ENCODE assay signal across 8 cellular contexts in the genomic region with DNA sequence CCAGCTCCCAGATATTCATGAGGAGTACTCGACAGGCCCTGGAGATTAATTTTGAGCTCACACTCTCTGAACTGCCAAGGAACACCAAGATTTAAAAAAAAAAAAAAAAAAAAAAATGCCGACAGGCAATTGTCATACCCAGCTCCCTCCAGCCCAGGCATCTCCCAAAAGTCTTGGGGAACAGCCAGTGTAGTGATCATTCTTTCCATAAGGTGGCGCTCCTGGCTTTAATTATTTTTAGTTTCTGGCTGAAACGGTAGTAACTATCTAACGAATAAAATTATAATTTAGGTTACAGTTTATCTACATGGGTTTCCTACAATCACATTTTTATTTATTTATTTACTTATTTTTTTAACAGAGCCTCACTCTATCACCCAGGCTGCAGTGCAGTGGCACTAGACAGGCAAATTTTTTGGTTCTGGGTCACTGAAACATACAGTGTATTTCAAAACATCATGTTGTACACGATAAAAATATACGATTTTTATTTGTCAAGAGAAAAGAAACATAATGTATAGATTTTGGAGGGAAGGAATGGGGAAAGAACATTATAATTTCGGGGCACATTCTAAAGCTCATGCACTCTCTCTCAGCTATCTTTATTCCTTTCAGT.
DNase-seq lines count a peak whose midpoint lies in the region; ATAC-seq, FAIRE-seq and TF ChIP-seq lines count a peak whose summit lies in the region.

No MANE protein-coding gene starts in this region.

- H3K4me3 ChIP-seq in GM12864 (ENCODE audit: low read depth, low read length) (no peak overlapping the region), astrocyte (ENCODE audit: insufficient read depth, low read depth, low read length) (no peak overlapping the region)

- ATAC-seq in GM21423 (IDR thresholded peaks at IDR 0.05; ENCODE audit: unreplicated experiment), result no peak

- no peaks in the 10 kb centered on the region for H3K36me3 ChIP-seq in astrocyte (ENCODE audit: insufficient read depth, low read length)

- H3K4me2 ChIP-seq in astrocyte (ENCODE audit: low read length), result no peak overlapping the region

- no peak for FAIRE-seq in astrocyte (lab: Jason Lieb, UNC)

- H3K4me1 Mint-ChIP-seq in astrocyte (ENCODE audit: low read depth, unreplicated experiment), result peaks cover 3% of the 10 kb centered on the region

- H3K4me3 Mint-ChIP-seq in astrocyte (ENCODE audit: unreplicated experiment), result no peak overlapping the region

- no peak overlapping the region for H3K27ac ChIP-seq in astrocyte (ENCODE audit: low read depth, low read length)

- peak; percentile 84 for DNase-seq in AG08395 (ENCODE audit: low spot score)
- DNase-seq in GM12864 (ENCODE audit: low read depth), result no peak
- DNase-seq in NCI-H2196 (lab: John Stamatoyannopoulos, UW; ENCODE audit: unreplicated experiment), result peak; percentile 13
- peak; percentile 29 for DNase-seq in astrocyte (ENCODE audit: low read depth)
- DNase-seq in hippocampal formation (lab: John Stamatoyannopoulos, UW), result peak; percentile 10 to 34
- DNase-seq in stimulated activated CD8-positive, alpha-beta memory T cell treated with anti-CD3 and anti-CD28 coated beads, Interleukin-4, amount 100 ng/mL, for 48 hours, result peak; percentile 59
- no peak for DNase-seq in effector CD8-positive, alpha-beta T cell (lab: John Stamatoyannopoulos, UW)

- H2AFZ ChIP-seq in astrocyte (ENCODE audit: low read depth, low read length), result no peak overlapping the region

- H3K9me3 Mint-ChIP-seq in astrocyte (ENCODE audit: unreplicated experiment), result no peaks in the 10 kb centered on the region

- H4K20me1 ChIP-seq in astrocyte (ENCODE audit: insufficient read depth, low read length), result no peaks in the 10 kb centered on the region

- peak; percentile 53 for TF ChIP-seq CTCF in GM12864 (IDR thresholded peaks at IDR 0.05; ENCODE audit: low read depth, low read length, missing control alignments)
- TF ChIP-seq CTCF in astrocyte (IDR thresholded peaks at IDR 0.05; ENCODE audit: insufficient read depth, low read depth, low read length), result peak; percentile 82

- no peaks in the 10 kb centered on the region for H3K9me3 ChIP-seq in astrocyte (ENCODE audit: insufficient read depth, low read depth, low read length)

- peaks cover 9% of the 10 kb centered on the region for H3K27me3 Mint-ChIP-seq in astrocyte (ENCODE audit: low read depth, unreplicated experiment)

- H3K27ac Mint-ChIP-seq in astrocyte (ENCODE audit: unreplicated experiment), result no peak overlapping the region

- no peaks in the 10 kb centered on the region for H3K79me2 ChIP-seq in astrocyte (ENCODE audit: insufficient read depth, low read length)

- H3K4me1 ChIP-seq in astrocyte (ENCODE audit: insufficient read depth, low read length), result no peaks in the 10 kb centered on the region

- no peaks in the 10 kb centered on the region for H3K36me3 Mint-ChIP-seq in astrocyte (ENCODE audit: low read depth, unreplicated experiment)

- H3K9ac ChIP-seq in astrocyte (ENCODE audit: low read length), result no peak overlapping the region

- peaks cover 5% of the 10 kb centered on the region for H3K27me3 ChIP-seq in astrocyte (ENCODE audit: insufficient read depth, low read length)

Comparison
In these comparisons a context has a peak if more than half of its experiments do, and no peak if none do; other contexts are left out.
1. DNase-seq: peak in AG08395 (single experiment), NCI-H2196 (single experiment), astrocyte (single experiment), hippocampal formation (2 of 2) and stimulated activated CD8-positive, alpha-beta memory T cell treated with anti-CD3 and anti-CD28 coated beads, Interleukin-4, amount 100 ng/mL, for 48 hours (single experiment); none in GM12864 (single experiment) and effector CD8-positive, alpha-beta T cell (single experiment).